27 cellular contexts compared by ENCODE assay signal in genomic region chr1:96746440-96747223, GRCh38.
"Had no signal": no experiment of that assay in that cellular context is flagged by ENCODE, and none has a peak within 500 bp of the region (broad histone marks: within the 10 kb centered on the region; RNA-seq: fewer than 3 reads in every experiment).

No MANE protein-coding gene starts in this region.

- H3K27ac Mint-ChIP-seq: activated CD4-positive, alpha-beta T cell treated with anti-CD3 and anti-CD28 coated beads, Interleukin-2, amount 10 ng/mL, durations not matched to agents 7 days and 5 days; activated CD8-positive, alpha-beta memory T cell treated with anti-CD3 and anti-CD28 coated beads, Interleukin-2, amount 10 ng/mL, durations not matched to agents 7 days and 5 days; activated CD8-positive, alpha-beta T cell treated with anti-CD3 and anti-CD28 coated beads for 36 hours; activated naive CD4-positive, alpha-beta T cell treated with anti-CD3 and anti-CD28 coated beads, Interleukin-2, amount 50 U/mL, for 72 hours had no signal

- H3K9me3 ChIP-seq: breast epithelium, colonic mucosa, esophagus muscularis mucosa, left ventricle myocardium inferior, stomach, suprapubic skin, vagina had no signal

- H3K4me3 Mint-ChIP-seq: activated CD4-positive, alpha-beta T cell treated with anti-CD3 and anti-CD28 coated beads, Interleukin-2, amount 10 ng/mL, durations not matched to agents 7 days and 5 days; activated CD8-positive, alpha-beta memory T cell treated with anti-CD3 and anti-CD28 coated beads, Interleukin-2, amount 10 ng/mL, durations not matched to agents 7 days and 5 days; activated CD8-positive, alpha-beta T cell treated with anti-CD3 and anti-CD28 coated beads for 36 hours; central memory CD8-positive, alpha-beta T cell; stimulated activated memory B cell treated with anti-CD40 and anti-IgM and Interleukin-4, amounts not matched to agents 10 μg/mL and 1 μg/mL and 100 μg/mL, for 72 hours; type B pancreatic cell had no signal

- H3K4me1 ChIP-seq: breast epithelium had no signal

- H3K4me3 ChIP-seq: breast epithelium, colonic mucosa, dorsolateral prefrontal cortex, esophagus muscularis mucosa, left ventricle myocardium inferior, stomach, suprapubic skin, vagina had no signal

- DNase-seq: activated CD4-positive, alpha-beta T cell treated with anti-CD3 and anti-CD28 coated beads, Interleukin-2, amount 10 ng/mL, durations not matched to agents 7 days and 5 days; activated CD4-positive, CD25-positive, alpha-beta regulatory T cell treated with anti-CD3 and anti-CD28 coated beads, Interleukin-2, amount 50 U/mL, for 72 hours; activated CD8-positive, alpha-beta memory T cell treated with anti-CD3 and anti-CD28 coated beads, Interleukin-2, amount 10 ng/mL, durations not matched to agents 7 days and 5 days; activated CD8-positive, alpha-beta T cell treated with anti-CD3 and anti-CD28 coated beads for 36 hours; activated gamma-delta T cell; activated T-cell treated with anti-CD3 and anti-CD28 coated beads for 4 hours; colonic mucosa; dorsolateral prefrontal cortex; effector memory CD8-positive, alpha-beta T cell; hippocampal formation; kidney glomerular epithelial cell; left ventricle myocardium inferior; mammary epithelial cell; nucleus accumbens; small intestine; stimulated activated CD4-positive, alpha-beta T cell treated with anti-CD3 and anti-CD28 coated beads, Interleukin-15, amount 100 ng/mL, for 24 hours; stomach; WERI-Rb-1 had no signal

- ATAC-seq: activated CD8-positive, alpha-beta memory T cell treated with anti-CD3 and anti-CD28 coated beads, Interleukin-2, amount 10 ng/mL, durations not matched to agents 7 days and 5 days; activated CD8-positive, alpha-beta T cell treated with anti-CD3 and anti-CD28 coated beads for 36 hours; activated naive CD4-positive, alpha-beta T cell treated with anti-CD3 and anti-CD28 coated beads, Interleukin-2, amount 50 U/mL, for 72 hours; effector memory CD8-positive, alpha-beta T cell; sciatic nerve; stimulated activated memory B cell treated with anti-CD40 and anti-IgM and Interleukin-4, amounts not matched to agents 10 μg/mL and 1 μg/mL and 100 μg/mL, for 72 hours had no signal

- H3K27ac ChIP-seq: breast epithelium, colonic mucosa, esophagus muscularis mucosa, left ventricle myocardium inferior, stomach, suprapubic skin, vagina, WERI-Rb-1 had no signal

- H3K36me3 ChIP-seq: breast epithelium, colonic mucosa, left ventricle myocardium inferior, suprapubic skin had no signal

- H3K27me3 ChIP-seq: breast epithelium, colonic mucosa, dorsolateral prefrontal cortex, esophagus muscularis mucosa, stomach, suprapubic skin, vagina had no signal

- H3K27me3 Mint-ChIP-seq: activated CD4-positive, alpha-beta T cell treated with anti-CD3 and anti-CD28 coated beads, Interleukin-2, amount 10 ng/mL, durations not matched to agents 7 days and 5 days; activated CD8-positive, alpha-beta memory T cell treated with anti-CD3 and anti-CD28 coated beads, Interleukin-2, amount 10 ng/mL, durations not matched to agents 7 days and 5 days; activated CD8-positive, alpha-beta T cell treated with anti-CD3 and anti-CD28 coated beads for 36 hours; central memory CD8-positive, alpha-beta T cell; effector memory CD8-positive, alpha-beta T cell; stimulated activated memory B cell treated with anti-CD40 and anti-IgM and Interleukin-4, amounts not matched to agents 10 μg/mL and 1 μg/mL and 100 μg/mL, for 72 hours; type B pancreatic cell had no signal

- H3K9me3 Mint-ChIP-seq: activated CD4-positive, alpha-beta T cell treated with anti-CD3 and anti-CD28 coated beads, Interleukin-2, amount 10 ng/mL, durations not matched to agents 7 days and 5 days; activated CD8-positive, alpha-beta T cell treated with anti-CD3 and anti-CD28 coated beads for 36 hours; activated naive CD4-positive, alpha-beta T cell treated with anti-CD3 and anti-CD28 coated beads, Interleukin-2, amount 50 U/mL, for 72 hours; central memory CD8-positive, alpha-beta T cell; effector memory CD8-positive, alpha-beta T cell; stimulated activated memory B cell treated with anti-CD40 and anti-IgM and Interleukin-4, amounts not matched to agents 10 μg/mL and 1 μg/mL and 100 μg/mL, for 72 hours had no signal
